In the genomic region with DNA sequence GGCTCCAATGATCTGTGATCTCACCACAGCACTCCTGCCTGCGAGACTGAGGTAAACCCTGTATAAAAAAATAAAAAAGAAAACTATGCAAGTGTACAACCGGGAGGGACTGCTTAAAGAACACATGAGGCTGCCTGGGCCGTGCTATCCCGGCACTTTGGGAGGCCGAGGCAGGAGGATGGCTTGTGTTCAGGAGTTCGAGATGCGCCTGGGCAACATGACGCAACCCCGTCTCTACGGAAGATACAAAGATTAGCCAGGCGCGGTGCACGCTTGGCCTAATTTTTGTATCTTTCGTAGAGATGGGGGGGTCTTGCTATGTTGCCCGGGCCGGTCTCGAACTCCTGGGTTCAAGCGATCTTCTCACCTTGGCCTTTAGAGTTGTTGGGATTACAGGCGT, we compare ENCODE assay signal across 8 cellular contexts.
A peak's percentile ranks its signal among the peaks of the same experiment; 100 is the strongest.
DNase-seq lines count a peak whose midpoint lies in the region; ATAC-seq and TF ChIP-seq lines count a peak whose summit lies in the region.
"Not testable (repeated sequence)": the region's sequence is repeated elsewhere in the genome, so short reads cannot be mapped to it uniquely, and the experiment has no call there.

No MANE protein-coding gene starts in this region.

- H3K27ac Mint-ChIP-seq in CD14-positive monocyte (peak overlapping the region; percentile 84 to 93 (median 90)), IgD-negative memory B cell (peak overlapping the region in 2 of 3 donors; percentile 92 to 98)
- H3K27ac Mint-ChIP-seq in WTC11 = not testable (repeated sequence)

- not testable (repeated sequence) for H3K23ac ChIP-seq in trophoblast cell (ENCODE audit: low read length)

- not testable (repeated sequence) for H3K36me3 ChIP-seq in esophagus muscularis mucosa; lower lobe of right lung; trophoblast cell (ENCODE audit: control insufficient read depth in 1 of 2, insufficient read depth in 2 of 2, low read length in 2 of 2); thoracic aorta

- not testable (repeated sequence) for H3K9ac ChIP-seq in trophoblast cell (ENCODE audit: low read length)

- not testable (repeated sequence) for H3K27me3 ChIP-seq in esophagus muscularis mucosa; lower lobe of right lung (ENCODE audit: low read depth); trophoblast cell (ENCODE audit: insufficient read depth, low read length); thoracic aorta (replicated peaks; ENCODE audit: insufficient read depth)

- H3K9me3 Mint-ChIP-seq in CD14-positive monocyte, IgD-negative memory B cell, WTC11: not testable (repeated sequence)

- not testable (repeated sequence) for H3K27me3 Mint-ChIP-seq in CD14-positive monocyte (ENCODE audit: low read depth in 3 of 3); IgD-negative memory B cell; WTC11 (ENCODE audit: low read depth)

- H3K79me2 ChIP-seq in trophoblast cell (ENCODE audit: control insufficient read depth, insufficient read depth, low read length, poor library complexity) = not testable (repeated sequence)

- not testable (repeated sequence) for H3K4ac ChIP-seq in trophoblast cell (ENCODE audit: low read depth, low read length)

- DNase-seq in CD14-positive monocyte (ENCODE audit: low spot score); WTC11 (ENCODE audit: low spot score); astrocyte of the cerebellum (ENCODE audit: low read depth); esophagus muscularis mucosa (ENCODE audit: extremely low spot score); lower lobe of right lung; trophoblast cell; thoracic aorta (ENCODE audit: low spot score): not testable (repeated sequence)

- not testable (repeated sequence) for H3K4me2 ChIP-seq in trophoblast cell (ENCODE audit: low read length)

- intact Hi-C loops in CD14-positive monocyte (cut with micrococcal nuclease); esophagus muscularis mucosa (cut with DNase I); lower lobe of right lung (cut with DNase I): not testable (repeated sequence)

- CTCF ChIA-PET in WTC11 (lab: Charles Lee) = not testable (repeated sequence)

- in situ Hi-C loops in astrocyte of the cerebellum (cut with HindIII; ENCODE audit: low sequenced_read_pairs) = not testable (repeated sequence)

- H4K91ac ChIP-seq in trophoblast cell (ENCODE audit: low read depth, low read length) = not testable (repeated sequence)

- not testable (repeated sequence) for H2AK5ac ChIP-seq in trophoblast cell (ENCODE audit: low read length)

- TF ChIP-seq POLR2A in esophagus muscularis mucosa (IDR thresholded peaks at IDR 0.05; ENCODE audit: low read depth) = not testable (repeated sequence)

- H4K8ac ChIP-seq in trophoblast cell (ENCODE audit: low read depth, low read length) = peak overlapping the region; percentile 37

- H3K27ac ChIP-seq in esophagus muscularis mucosa (replicated peaks in 1 of 4) (peak overlapping the region; percentile 83 to 92 (median 86)), lower lobe of right lung (peak overlapping the region; percentile 82), thoracic aorta (peak overlapping the region; percentile 85 to 87)
- not testable (repeated sequence) for H3K27ac ChIP-seq in trophoblast cell (ENCODE audit: low read depth, low read length)

- not testable (repeated sequence) for H3K36me3 Mint-ChIP-seq in CD14-positive monocyte, IgD-negative memory B cell, WTC11

- POLR2A ChIA-PET in WTC11 (lab: Charles Lee) = interaction anchor here (1.1 kb wide), 1 partner anchor 142 kb away, joined by 4 read pairs; no protein-coding TSS in a partner anchor

- ATAC-seq in WTC11; lower lobe of right lung; thoracic aorta (ENCODE audit: insufficient number of reproducible peaks, low FRiP score, low read depth): not testable (repeated sequence)

- H2BK12ac ChIP-seq in trophoblast cell (ENCODE audit: low read length) = not testable (repeated sequence)

- TF ChIP-seq EP300 in esophagus muscularis mucosa (IDR thresholded peaks at IDR 0.05) = not testable (repeated sequence)

- not testable (repeated sequence) for H3K4me1 Mint-ChIP-seq in CD14-positive monocyte, IgD-negative memory B cell, WTC11

- H4K12ac ChIP-seq in trophoblast cell (ENCODE audit: low read depth, low read length) = not testable (repeated sequence)

- not testable (repeated sequence) for H3K14ac ChIP-seq in trophoblast cell (ENCODE audit: low read length)

- WGBS in esophagus muscularis mucosa = 96% methylated on average over 19 of the region's 19 CpGs
- no CpG with 5 or more reads among the region's 19 CpGs for WGBS in trophoblast cell (ENCODE audit: extremely low coverage, insufficient coverage, insufficient read length)

- H3K9me3 ChIP-seq in esophagus muscularis mucosa; lower lobe of right lung; trophoblast cell (ENCODE audit: insufficient read depth, low read depth, low read length); thoracic aorta: not testable (repeated sequence)

- not testable (repeated sequence) for H2BK5ac ChIP-seq in trophoblast cell (ENCODE audit: low read depth, low read length, poor library complexity)

- not testable (repeated sequence) for H3K79me1 ChIP-seq in trophoblast cell (ENCODE audit: low read length)

- H3K4me3 ChIP-seq in astrocyte of the cerebellum (ENCODE audit: low read depth, low read length) (peak overlapping the region; percentile 62), esophagus muscularis mucosa (peak overlapping the region; percentile 68 to 81 (median 77)), lower lobe of right lung (peak overlapping the region; percentile 71), thoracic aorta (peak overlapping the region; percentile 88)
- H3K4me3 ChIP-seq in trophoblast cell (ENCODE audit: low read depth, low read length) = not testable (repeated sequence)

- not testable (repeated sequence) for H2AFZ ChIP-seq in trophoblast cell (ENCODE audit: insufficient read depth, low read length, poor library complexity)

- TF ChIP-seq CTCF in CD14-positive monocyte (IDR thresholded peaks at IDR 0.05); WTC11 (IDR thresholded peaks at IDR 0.05); astrocyte of the cerebellum (IDR thresholded peaks at IDR 0.05; ENCODE audit: low read depth, low read length, missing control alignments); esophagus muscularis mucosa (IDR thresholded peaks at IDR 0.05); lower lobe of right lung (IDR thresholded peaks at IDR 0.05); thoracic aorta (IDR thresholded peaks at IDR 0.05): not testable (repeated sequence)

- H3K4me3 Mint-ChIP-seq in CD14-positive monocyte (peak overlapping the region; percentile 85 to 93), IgD-negative memory B cell (peak overlapping the region; percentile 89 to 97 (median 94)), WTC11 (peak overlapping the region; percentile 79)

- not testable (repeated sequence) for H2BK120ac ChIP-seq in trophoblast cell (ENCODE audit: insufficient read depth, low read length, poor library complexity)

- H3K4me1 ChIP-seq in esophagus muscularis mucosa = peaks cover 0 to 12% (median 5%) of the 10 kb centered on the region in 4 donors
- not testable (repeated sequence) for H3K4me1 ChIP-seq in lower lobe of right lung; trophoblast cell (ENCODE audit: control insufficient read depth in 1 of 2, insufficient read depth in 2 of 2, low read length in 2 of 2); thoracic aorta (ENCODE audit: control insufficient read depth in 1 of 2, low read depth in 2 of 2)

- H3K18ac ChIP-seq in trophoblast cell (ENCODE audit: low read length) = not testable (repeated sequence)
